Comparison of ENCODE assay signal across 24 cellular contexts in genomic region chr1:92274939-92275338, GRCh38. TPM values are rescaled to one million over a fixed set of nuclear protein-coding genes. Genes with fewer than 3 reads are reported as not detected.
DNase-seq lines count a peak whose midpoint lies in the region; FAIRE-seq and TF ChIP-seq lines count a peak whose summit lies in the region.
"Had no signal": no experiment of that assay in that cellular context is flagged by ENCODE, and none has a peak within 500 bp of the region (broad histone marks: within the 10 kb centered on the region; RNA-seq: fewer than 3 reads in every experiment).

No MANE protein-coding gene starts in this region.

- TF ChIP-seq EP300 in H1 (IDR thresholded peaks at IDR 0.05; ENCODE audit: borderline replicate concordance in 1 of 2, low read depth in 2 of 2, low read length in 2 of 2) = no peak

- TF ChIP-seq RAD21 in H1 (IDR thresholded peaks at IDR 0.05 in 1 of 2, conservative IDR thresholded peaks at IDR 0.05 in 1 of 2; ENCODE audit: low read depth in 2 of 2, low read length in 2 of 2) = no peak

- no peak overlapping the region for H2BK15ac ChIP-seq in H1 (ENCODE audit: low read length)

- no peak overlapping the region for H3K18ac ChIP-seq in H1 (ENCODE audit: extremely low read depth, low read length)

- H2BK20ac ChIP-seq in H1 (ENCODE audit: low read length) = no peak overlapping the region

- no peaks in the 10 kb centered on the region for H3K23me2 ChIP-seq in H1 (ENCODE audit: low read depth, low read length)

- no peak overlapping the region for H3K56ac ChIP-seq in H1 (replicated peaks; ENCODE audit: insufficient read length, low read depth, low read length)

- H3K23ac ChIP-seq in H1 (ENCODE audit: insufficient read length) = peak overlapping the region; percentile 52

- H3K9me3 ChIP-seq in H1 (ENCODE audit: insufficient read depth in 2 of 2, low read depth in 1 of 2, low read length in 1 of 2) = no peaks in the 10 kb centered on the region
- H3K9me3 ChIP-seq: left ventricle myocardium inferior, stomach had no signal

- no peak overlapping the region for H3K27ac ChIP-seq in H1 (ENCODE audit: low read depth, low read length)
- H3K27ac ChIP-seq: left ventricle myocardium inferior, stomach had no signal

- H4K5ac ChIP-seq in H1 (ENCODE audit: insufficient read length, low read depth, low read length) = no peak overlapping the region

- no peaks in the 10 kb centered on the region for H3K27me3 ChIP-seq in H1 (replicated peaks in 1 of 4; ENCODE audit: control insufficient read depth in 3 of 4, extremely low read depth in 1 of 4, insufficient read depth in 3 of 4, low read length in 3 of 4)
- H3K27me3 ChIP-seq: MG63, stomach had no signal

- POLR2A ChIA-PET in H1 (lab: Charles Lee; ENCODE audit: partially characterized antibody) = interaction anchor here (0.5 kb wide), 1 partner anchor 683 kb away, joined by 3 read pairs; no protein-coding TSS in a partner anchor

- H3K9ac ChIP-seq in H1 (replicated peaks in 1 of 4; ENCODE audit: extremely low read depth in 1 of 4, low read depth in 3 of 4, low read length in 3 of 4) = no peak overlapping the region

- no peak for TF ChIP-seq CTCF in H1 (IDR thresholded peaks at IDR 0.05; ENCODE audit: control extremely low read depth in 1 of 3, insufficient read depth in 1 of 3, low read depth in 1 of 3, low read length in 3 of 3)

- no peak for FAIRE-seq in H1 (lab: Jason Lieb, UNC)
- FAIRE-seq: bronchial epithelial cell had no signal

- H3K36me3 ChIP-seq in H1 (ENCODE audit: control insufficient read depth in 2 of 4, insufficient read depth in 4 of 4, low read length in 3 of 4) = peaks cover 2 to 33% (median 14%) of the 10 kb centered on the region in 4 experiments; a peak in 7 of 8 replicates

- H2BK12ac ChIP-seq in H1 (ENCODE audit: low read depth, low read length) = no peak overlapping the region

- H2BK5ac ChIP-seq in H1 (ENCODE audit: low read depth, low read length) = no peak overlapping the region

- no peak overlapping the region for H3K4ac ChIP-seq in H1 (replicated peaks; ENCODE audit: insufficient read length, low read depth, low read length)

- no peak overlapping the region for H2BK120ac ChIP-seq in H1 (replicated peaks; ENCODE audit: low read depth, low read length)

- no peak overlapping the region for H3K4me3 ChIP-seq in H1 (ENCODE audit: extremely low read depth in 1 of 4, insufficient read depth in 2 of 4, low read depth in 3 of 4, low read length in 4 of 4)
- H3K4me3 ChIP-seq: left ventricle myocardium inferior, MG63, smooth muscle cell, stomach had no signal

- H3K4me1 ChIP-seq in H1 (replicated peaks in 1 of 4; ENCODE audit: control insufficient read depth in 3 of 4, insufficient read depth in 4 of 4, low read length in 3 of 4) = no peaks in the 10 kb centered on the region
- H3K4me1 ChIP-seq: left ventricle myocardium inferior, stomach had no signal

- no peak overlapping the region for H2AFZ ChIP-seq in H1 (ENCODE audit: low read length)

- H3K79me2 ChIP-seq in H1 (ENCODE audit: control insufficient read depth in 1 of 2, insufficient read depth in 2 of 2, low read length in 2 of 2) = no peaks in the 10 kb centered on the region

- no peak overlapping the region for H4K91ac ChIP-seq in H1 (replicated peaks; ENCODE audit: insufficient read length, low read length)

- peak; percentile 33 for DNase-seq in EL
- peak; percentile 51 for DNase-seq in RPMI7951 (ENCODE audit: low read depth)
- DNase-seq in H1 (ENCODE audit: low read depth in 1 of 2, low spot score in 2 of 2) = no peak
- peak; percentile 7 for DNase-seq in myocyte (ENCODE audit: low read depth)
- DNase-seq in NCI-H748 (lab: John Stamatoyannopoulos, UW; ENCODE audit: unreplicated experiment) = no peak
- no peak for DNase-seq in stimulated activated CD4-positive, alpha-beta T cell treated with anti-CD3 and anti-CD28 coated beads, Interleukin-4, amount 100 ng/mL, for 24 hours
- no peak for DNase-seq in NCI-H2227 (lab: John Stamatoyannopoulos, UW; ENCODE audit: unreplicated experiment)
- no peak for DNase-seq in islet precursor cell
- DNase-seq: activated naive CD8-positive, alpha-beta T cell treated with anti-CD3 and anti-CD28 coated beads for 36 hours; DMS79 treated with DMSO at 0.1 percent for 48 hours; H7; left ventricle myocardium inferior; MG63; NCI-H1436; NCI-H2171; NCI-H748 treated with DMSO at 0.1 percent for 48 hours; stimulated activated CD4-positive, alpha-beta T cell treated with anti-CD3 and anti-CD28 coated beads, Interleukin-2, amount 100 ng/mL, for 48 hours; stomach; T1000 had no signal

- no peaks in the 10 kb centered on the region for H3K79me1 ChIP-seq in H1 (ENCODE audit: low read depth, low read length)

- peaks cover 0 to 6% of the 10 kb centered on the region in 2 experiments for H4K20me1 ChIP-seq in H1 (replicated peaks in 1 of 2; ENCODE audit: control insufficient read depth in 1 of 2, insufficient read depth in 2 of 2, low read length in 2 of 2)

- no peak for TF ChIP-seq POLR2A in H1 (IDR thresholded peaks at IDR 0.05; ENCODE audit: control extremely low read depth in 1 of 2, low read depth in 2 of 2, low read length in 2 of 2)

- no peak overlapping the region for H3K14ac ChIP-seq in H1 (ENCODE audit: insufficient read length)

- WGBS in H1 (ENCODE audit: extremely low coverage in 1 of 2, insufficient coverage in 1 of 2, insufficient read length in 1 of 2, insufficient replicate concordance in 2 of 2, low coverage in 1 of 2, low lambda C conversion rate in 2 of 2, missing lambda C conversion rate in 1 of 2), 2 experiments = 88% methylated on average over 1 of the region's 1 CpG; no CpG with 5 or more reads in 1 of the 2 experiments

- no peak overlapping the region for H4K8ac ChIP-seq in H1 (ENCODE audit: extremely low read depth, insufficient read depth, low read length)

- H2AK5ac ChIP-seq in H1 (ENCODE audit: low read depth, low read length) = no peak overlapping the region

- CTCF ChIA-PET in H1 (lab: Charles Lee; ENCODE audit: partially characterized antibody) = interaction anchor here (0.7 kb wide), 1 partner anchor 278 kb away, joined by 3 read pairs; no protein-coding TSS in a partner anchor

- H3K4me2 ChIP-seq in H1 (ENCODE audit: insufficient read depth in 1 of 2, low read depth in 2 of 2, low read length in 2 of 2) = no peak overlapping the region
- H3K4me2 ChIP-seq: smooth muscle cell had no signal

TF ChIP-seq in H1, 55 proteins besides CTCF, POLR2A, EP300 and RAD21 (continues in another document):
- TF ChIP-seq GTF2F1 (IDR thresholded peaks at IDR 0.05; ENCODE audit: borderline replicate concordance, low read depth, low read length) (no peak), SIRT6 (IDR thresholded peaks at IDR 0.05; ENCODE audit: low read length) (no peak), RNF2 (IDR thresholded peaks at IDR 0.05; ENCODE audit: borderline replicate concordance, low read depth, low read length, missing control alignments, poor library complexity, severe bottlenecking) (no peak), MAX (IDR thresholded peaks at IDR 0.05) (no peak), NANOG (IDR thresholded peaks at IDR 0.05; ENCODE audit: insufficient read depth, low read depth, low read length, poor library complexity, severe bottlenecking) (no peak), RBBP5 (IDR thresholded peaks at IDR 0.05; ENCODE audit: borderline replicate concordance, low read depth, low read length) (no peak), TBP (IDR thresholded peaks at IDR 0.05; ENCODE audit: low read depth, low read length) (no peak), MAFK (IDR thresholded peaks at IDR 0.05; ENCODE audit: low read depth, low read length) (no peak), ZNF274 (IDR thresholded peaks at IDR 0.05; ENCODE audit: borderline replicate concordance, extremely low read depth, low read length) (no peak)

RNA-seq across cellular contexts. Expression of gene GLMN, which starts 23.8 kb away (rescaled TPM):
- total RNA-seq in RPMI7951 (2014; rRNA removed; shearing (Covaris generic)) = 15.9 and 20.2 TPM in 2 replicates
- 23.8 and 25.0 TPM in 2 replicates for total RNA-seq in H1 (2021; fragmentation: NEBNext Ultra II Directional; extraction: Animal tissue kit (Norgen Biotek cat#: 25700))
- 2.1 and 5.7 TPM in 2 replicates for polyA plus RNA-seq in H1 (2011; rRNA removed)
- 9.9 TPM for polyA plus RNA-seq in H1 (2011; cell fraction: cytosol; rRNA removed)
- polyA plus RNA-seq in H1 (2011; cell fraction: nucleus; rRNA removed) = 2.0 TPM
- polyA plus RNA-seq in H1 (2012, experiment 1 of 2) = 7.9 to 23.9 TPM (median 9.3 TPM) in 4 replicates
- 2.9 TPM for polyA plus RNA-seq in H1 (2012, experiment 2 of 2)
- 22.0 TPM for polyA plus RNA-seq in H1 (2013, experiment 1 of 2)
- 18.6 TPM for polyA plus RNA-seq in H1 (2013, experiment 2 of 2)
- 3.6 and 5.3 TPM in 2 replicates for polyA minus RNA-seq in H1 (2011; rRNA and poly(A)+ RNA removed)
- polyA minus RNA-seq in H1 (2011; cell fraction: cytosol; rRNA and poly(A)+ RNA removed) = 5.9 TPM
- 14.2 TPM for polyA minus RNA-seq in H1 (2011; cell fraction: nucleus; rRNA and poly(A)+ RNA removed)
- total RNA-seq in myocyte = 13.0 and 14.5 TPM in 2 replicates
- polyA plus RNA-seq in myocyte (2012) = 4.3 TPM

RNA-seq across cellular contexts. Expression of gene RPAP2, which starts 23.9 kb away (rescaled TPM):
- total RNA-seq in RPMI7951 (2014; rRNA removed; shearing (Covaris generic)) = 11.2 and 14.8 TPM in 2 replicates
- total RNA-seq in H1 (2021; fragmentation: NEBNext Ultra II Directional; extraction: Animal tissue kit (Norgen Biotek cat#: 25700)) = 27.5 and 28.4 TPM in 2 replicates
- 3.9 and 7.9 TPM in 2 replicates for polyA plus RNA-seq in H1 (2011; rRNA removed)
- polyA plus RNA-seq in H1 (2011; cell fraction: cytosol; rRNA removed) = 6.8 TPM
- 4.0 TPM for polyA plus RNA-seq in H1 (2011; cell fraction: nucleus; rRNA removed)
- polyA plus RNA-seq in H1 (2012, experiment 1 of 2) = 6.4 to 11.8 TPM (median 7.5 TPM) in 4 replicates
- polyA plus RNA-seq in H1 (2012, experiment 2 of 2) = 0.37 TPM
- 12.1 TPM for polyA plus RNA-seq in H1 (2013, experiment 1 of 2)
- polyA plus RNA-seq in H1 (2013, experiment 2 of 2) = 11.6 TPM
- 8.5 and 15.9 TPM in 2 replicates for polyA minus RNA-seq in H1 (2011; rRNA and poly(A)+ RNA removed)
- polyA minus RNA-seq in H1 (2011; cell fraction: cytosol; rRNA and poly(A)+ RNA removed) = 3.4 TPM
- polyA minus RNA-seq in H1 (2011; cell fraction: nucleus; rRNA and poly(A)+ RNA removed) = 25.4 TPM
- total RNA-seq in myocyte = 15.2 and 16.4 TPM in 2 replicates
- polyA plus RNA-seq in myocyte (2012) = 6.2 TPM

RNA-seq across cellular contexts. Expression of gene C1orf146, which starts 57.2 kb away (rescaled TPM):
- not detected in 2 replicates for total RNA-seq in RPMI7951 (2014; rRNA removed; shearing (Covaris generic))
- total RNA-seq in H1 (2021; fragmentation: NEBNext Ultra II Directional; extraction: Animal tissue kit (Norgen Biotek cat#: 25700)) = not detected in 2 replicates
- polyA plus RNA-seq in H1 (2011; rRNA removed) = not detected in 2 replicates
- not detected for polyA plus RNA-seq in H1 (2011; cell fraction: cytosol; rRNA removed)
- polyA plus RNA-seq in H1 (2011; cell fraction: nucleus; rRNA removed) = not detected
- polyA plus RNA-seq in H1 (2012, experiment 1 of 2) = not detected in 4 replicates
- polyA plus RNA-seq in H1 (2012, experiment 2 of 2) = not detected
- polyA plus RNA-seq in H1 (2013, experiment 1 of 2) = not detected
- not detected for polyA plus RNA-seq in H1 (2013, experiment 2 of 2)
- polyA minus RNA-seq in H1 (2011; rRNA and poly(A)+ RNA removed) = not detected in 2 replicates
- not detected for polyA minus RNA-seq in H1 (2011; cell fraction: cytosol; rRNA and poly(A)+ RNA removed)
- polyA minus RNA-seq in H1 (2011; cell fraction: nucleus; rRNA and poly(A)+ RNA removed) = not detected
- not detected in 2 replicates for total RNA-seq in myocyte
- not detected for polyA plus RNA-seq in myocyte (2012)
- total RNA-seq: activated naive CD8-positive, alpha-beta T cell treated with anti-CD3 and anti-CD28 coated beads for 36 hours; bronchial epithelial cell; dermis microvascular lymphatic vessel endothelial cell; H7; left ventricle myocardium inferior; mucosa of gallbladder; pulmonary artery endothelial cell; smooth muscle cell; stomach had no signal
- polyA plus RNA-seq: smooth muscle cell, stomach had no signal

Comparison
In these comparisons a context has a peak if more than half of its experiments do, and no peak if none do; other contexts are left out.
1. DNase-seq: peak in EL (single experiment), RPMI7951 (single experiment) and myocyte (single experiment); none in H1 (0 of 2), NCI-H748 (single experiment), stimulated activated CD4-positive, alpha-beta T cell treated with anti-CD3 and anti-CD28 coated beads, Interleukin-4, amount 100 ng/mL, for 24 hours (single experiment), NCI-H2227 (single experiment) and islet precursor cell (single experiment).